1 cellular context compared by ENCODE assay signal in the genomic region with DNA sequence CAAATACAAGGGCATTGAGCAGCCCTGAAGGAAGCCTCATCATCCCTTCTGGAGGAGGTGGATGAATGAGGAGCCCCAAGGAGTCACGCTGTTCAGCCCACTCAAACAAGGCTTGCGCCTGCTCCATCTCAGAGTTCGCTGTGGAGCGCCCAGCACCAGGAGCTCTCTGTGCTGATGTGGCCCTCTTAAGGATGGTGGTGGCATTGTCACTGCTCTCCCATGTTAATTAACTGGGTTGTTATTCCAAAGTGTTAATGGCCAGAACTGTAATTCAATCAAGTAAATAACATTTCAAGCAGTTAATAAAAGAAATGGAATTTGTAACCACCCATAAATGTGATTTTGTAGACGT.
TF ChIP-seq lines count a peak whose summit lies in the region.

No MANE protein-coding gene starts in this region.

TF ChIP-seq in GM23338, 12 proteins besides CTCF, POLR2A, EP300 and RAD21 (continued from another document):
- TF ChIP-seq, protein P1, sequence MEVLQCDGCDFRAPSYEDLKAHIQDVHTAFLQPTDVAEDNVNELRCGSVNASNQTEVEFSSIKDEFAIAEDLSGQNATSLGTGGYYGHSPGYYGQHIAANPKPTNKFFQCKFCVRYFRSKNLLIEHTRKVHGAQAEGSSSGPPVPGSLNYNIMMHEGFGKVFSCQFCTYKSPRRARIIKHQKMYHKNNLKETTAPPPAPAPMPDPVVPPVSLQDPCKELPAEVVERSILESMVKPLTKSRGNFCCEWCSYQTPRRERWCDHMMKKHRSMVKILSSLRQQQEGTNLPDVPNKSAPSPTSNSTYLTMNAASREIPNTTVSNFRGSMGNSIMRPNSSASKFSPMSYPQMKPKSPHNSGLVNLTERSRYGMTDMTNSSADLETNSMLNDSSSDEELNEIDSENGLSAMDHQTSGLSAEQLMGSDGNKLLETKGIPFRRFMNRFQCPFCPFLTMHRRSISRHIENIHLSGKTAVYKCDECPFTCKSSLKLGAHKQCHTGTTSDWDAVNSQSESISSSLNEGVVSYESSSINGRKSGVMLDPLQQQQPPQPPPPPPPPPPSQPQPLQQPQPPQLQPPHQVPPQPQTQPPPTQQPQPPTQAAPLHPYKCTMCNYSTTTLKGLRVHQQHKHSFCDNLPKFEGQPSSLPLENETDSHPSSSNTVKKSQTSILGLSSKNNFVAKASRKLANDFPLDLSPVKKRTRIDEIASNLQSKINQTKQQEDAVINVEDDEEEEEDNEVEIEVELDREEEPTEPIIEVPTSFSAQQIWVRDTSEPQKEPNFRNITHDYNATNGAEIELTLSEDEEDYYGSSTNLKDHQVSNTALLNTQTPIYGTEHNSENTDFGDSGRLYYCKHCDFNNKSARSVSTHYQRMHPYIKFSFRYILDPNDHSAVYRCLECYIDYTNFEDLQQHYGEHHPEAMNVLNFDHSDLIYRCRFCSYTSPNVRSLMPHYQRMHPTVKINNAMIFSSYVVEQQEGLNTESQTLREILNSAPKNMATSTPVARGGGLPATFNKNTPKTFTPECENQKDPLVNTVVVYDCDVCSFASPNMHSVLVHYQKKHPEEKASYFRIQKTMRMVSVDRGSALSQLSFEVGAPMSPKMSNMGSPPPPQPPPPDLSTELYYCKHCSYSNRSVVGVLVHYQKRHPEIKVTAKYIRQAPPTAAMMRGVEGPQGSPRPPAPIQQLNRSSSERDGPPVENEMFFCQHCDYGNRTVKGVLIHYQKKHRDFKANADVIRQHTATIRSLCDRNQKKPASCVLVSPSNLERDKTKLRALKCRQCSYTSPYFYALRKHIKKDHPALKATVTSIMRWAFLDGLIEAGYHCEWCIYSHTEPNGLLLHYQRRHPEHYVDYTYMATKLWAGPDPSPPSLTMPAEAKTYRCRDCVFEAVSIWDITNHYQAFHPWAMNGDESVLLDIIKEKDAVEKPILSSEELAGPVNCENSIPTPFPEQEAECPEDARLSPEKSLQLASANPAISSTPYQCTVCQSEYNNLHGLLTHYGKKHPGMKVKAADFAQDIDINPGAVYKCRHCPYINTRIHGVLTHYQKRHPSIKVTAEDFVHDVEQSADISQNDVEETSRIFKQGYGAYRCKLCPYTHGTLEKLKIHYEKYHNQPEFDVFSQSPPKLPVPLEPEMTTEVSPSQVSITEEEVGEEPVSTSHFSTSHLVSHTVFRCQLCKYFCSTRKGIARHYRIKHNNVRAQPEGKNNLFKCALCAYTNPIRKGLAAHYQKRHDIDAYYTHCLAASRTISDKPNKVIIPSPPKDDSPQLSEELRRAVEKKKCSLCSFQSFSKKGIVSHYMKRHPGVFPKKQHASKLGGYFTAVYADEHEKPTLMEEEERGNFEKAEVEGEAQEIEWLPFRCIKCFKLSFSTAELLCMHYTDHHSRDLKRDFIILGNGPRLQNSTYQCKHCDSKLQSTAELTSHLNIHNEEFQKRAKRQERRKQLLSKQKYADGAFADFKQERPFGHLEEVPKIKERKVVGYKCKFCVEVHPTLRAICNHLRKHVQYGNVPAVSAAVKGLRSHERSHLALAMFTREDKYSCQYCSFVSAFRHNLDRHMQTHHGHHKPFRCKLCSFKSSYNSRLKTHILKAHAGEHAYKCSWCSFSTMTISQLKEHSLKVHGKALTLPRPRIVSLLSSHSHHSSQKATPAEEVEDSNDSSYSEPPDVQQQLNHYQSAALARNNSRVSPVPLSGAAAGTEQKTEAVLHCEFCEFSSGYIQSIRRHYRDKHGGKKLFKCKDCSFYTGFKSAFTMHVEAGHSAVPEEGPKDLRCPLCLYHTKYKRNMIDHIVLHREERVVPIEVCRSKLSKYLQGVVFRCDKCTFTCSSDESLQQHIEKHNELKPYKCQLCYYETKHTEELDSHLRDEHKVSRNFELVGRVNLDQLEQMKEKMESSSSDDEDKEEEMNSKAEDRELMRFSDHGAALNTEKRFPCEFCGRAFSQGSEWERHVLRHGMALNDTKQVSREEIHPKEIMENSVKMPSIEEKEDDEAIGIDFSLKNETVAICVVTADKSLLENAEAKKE (CRISPR knock-in tag; IDR thresholded peaks at IDR 0.05): no peak
- TF ChIP-seq JUNB (IDR thresholded peaks at IDR 0.05; ENCODE audit: unreplicated experiment) (no peak), STAT1 (IDR thresholded peaks at IDR 0.05; ENCODE audit: unreplicated experiment) (no peak), POLR2AphosphoS5 (IDR thresholded peaks at IDR 0.05; ENCODE audit: low read depth) (no peak), REST (IDR thresholded peaks at IDR 0.05; ENCODE audit: unreplicated experiment) (no peak), ZNF114 (CRISPR knock-in tag; IDR thresholded peaks at IDR 0.05) (no peak), EZH2phosphoT487 (IDR thresholded peaks at IDR 0.05; ENCODE audit: unreplicated experiment) (no peak)
